29 cellular contexts compared by ENCODE assay signal in the genomic region with DNA sequence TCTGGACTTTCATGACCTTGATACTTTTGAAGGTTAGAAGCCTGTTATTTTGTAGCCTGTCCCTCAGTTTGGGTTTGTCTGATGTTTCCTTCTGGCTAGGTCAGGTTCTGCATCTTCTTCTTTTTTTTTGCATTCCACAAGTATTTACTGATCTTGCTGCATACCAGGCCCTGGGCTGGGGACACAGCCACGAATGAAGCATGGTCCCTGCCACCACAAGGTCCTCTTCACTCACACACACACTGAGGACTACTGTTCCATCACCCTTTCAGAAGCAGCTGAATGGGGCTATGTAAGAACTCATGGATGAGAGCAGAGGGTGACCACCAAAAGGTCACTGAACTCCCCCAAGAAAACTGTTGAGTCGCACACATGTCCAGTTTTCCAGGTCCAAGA.
"Had no signal": no experiment of that assay in that cellular context is flagged by ENCODE, and none has a peak within 500 bp of the region (broad histone marks: within the 10 kb centered on the region; RNA-seq: fewer than 3 reads in every experiment).

No MANE protein-coding gene starts in this region.

- H3K9me3 ChIP-seq: ovary, psoas muscle, spleen, suprapubic skin, testis, tibial nerve, upper lobe of left lung, uterus had no signal

- H2AFZ ChIP-seq: neural progenitor cell, parathyroid adenoma had no signal

- H3K4me3 ChIP-seq: neural progenitor cell, ovary, psoas muscle, skin epidermis, smooth muscle cell, spleen, suprapubic skin, testis, tibial nerve, upper lobe of left lung, uterus had no signal

- H3K4me2 ChIP-seq: neural progenitor cell, smooth muscle cell had no signal

- ATAC-seq: naive thymus-derived CD4-positive, alpha-beta T cell; natural killer cell; psoas muscle; right cardiac atrium; sciatic nerve; stimulated activated memory B cell treated with anti-CD40 and anti-IgM and Interleukin-4, amounts not matched to agents 10 μg/mL and 1 μg/mL and 100 μg/mL, for 72 hours; stimulated activated naive CD8-positive, alpha-beta T cell treated with anti-CD3 and anti-CD28 coated beads, Interleukin-15, amount 100 ng/mL, for 72 hours; stimulated activated naive CD8-positive, alpha-beta T cell treated with anti-CD3 and anti-CD28 coated beads, Interleukin-15, Interleukin-2, amounts not matched to agents 100 U/mL and 50 U/mL, for 24 hours had no signal

- H3K27me3 ChIP-seq: neural progenitor cell, ovary, suprapubic skin, testis, upper lobe of left lung had no signal

- H3K27ac ChIP-seq: neural progenitor cell, ovary, parathyroid adenoma, psoas muscle, skin epidermis, spleen, suprapubic skin, testis, upper lobe of left lung, uterus had no signal

- DNase-seq: naive thymus-derived CD4-positive, alpha-beta T cell; natural killer cell; occipital lobe; posterior cingulate gyrus; psoas muscle; right cardiac atrium; spleen; stimulated activated CD4-positive, alpha-beta T cell treated with anti-CD3 and anti-CD28 coated beads, Interleukin-12 subunit alpha, Interleukin-12 subunit beta, amount 100 ng/mL, for 4 hours; stimulated activated CD4-positive, alpha-beta T cell treated with anti-CD3 and anti-CD28 coated beads, Interleukin-1b, Interleukin-23, amount 100 ng/mL, for 48 hours; stimulated activated CD4-positive, alpha-beta T cell treated with anti-CD3 and anti-CD28 coated beads, Interleukin-4, amount 100 ng/mL, for 1 hour; stimulated activated CD4-positive, alpha-beta T cell treated with anti-CD3 and anti-CD28 coated beads, Interleukin-4, amount 100 ng/mL, for 4 hours; stimulated activated CD8-positive, alpha-beta memory T cell treated with anti-CD3 and anti-CD28 coated beads, Interleukin-4, amount 100 ng/mL, for 48 hours; stimulated activated naive CD4-positive, alpha-beta T cell; stimulated activated naive CD8-positive, alpha-beta T cell treated with anti-CD3 and anti-CD28 coated beads, Interleukin-15, amount 100 ng/mL, for 72 hours; stimulated activated naive CD8-positive, alpha-beta T cell treated with anti-CD3 and anti-CD28 coated beads, Interleukin-15, Interleukin-2, amounts not matched to agents 100 U/mL and 50 U/mL, for 24 hours; substantia nigra; testis; trophoblast cell; upper lobe of left lung; uterus had no signal

- H3K36me3 ChIP-seq: neural progenitor cell, ovary, spleen, suprapubic skin, tibial nerve, upper lobe of left lung, uterus had no signal

- H3K79me2 ChIP-seq: parathyroid adenoma had no signal

- H3K4me1 ChIP-seq: neural progenitor cell, parathyroid adenoma, psoas muscle, spleen, suprapubic skin, tibial nerve, upper lobe of left lung, uterus had no signal

- H3K9ac ChIP-seq: neural progenitor cell, parathyroid adenoma had no signal
